ENCODE assay signal across 25 cellular contexts in the genomic region with DNA sequence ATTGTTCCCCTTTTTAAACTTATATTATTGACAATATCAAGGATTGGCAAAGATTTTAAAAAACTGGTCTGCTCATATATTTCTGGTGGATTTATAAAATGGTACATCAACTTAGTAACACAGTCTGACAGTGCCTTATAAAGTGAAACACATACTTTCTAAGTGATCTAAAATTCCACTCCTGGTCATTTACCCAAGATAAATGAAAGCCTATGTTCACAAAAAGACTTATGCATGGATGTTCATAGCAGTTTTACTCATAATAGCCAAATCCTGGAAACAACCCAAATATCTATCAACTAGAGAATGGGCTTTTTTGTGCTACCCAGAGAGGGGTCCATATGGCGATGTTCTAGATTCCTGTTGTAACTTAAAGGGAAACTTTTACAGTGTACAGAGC.
A peak's percentile ranks its signal among the peaks of the same experiment; 100 is the strongest.
DNase-seq lines count a peak whose midpoint lies in the region; ATAC-seq, FAIRE-seq and TF ChIP-seq lines count a peak whose summit lies in the region.
"Had no signal": no experiment of that assay in that cellular context is flagged by ENCODE, and none has a peak within 500 bp of the region (broad histone marks: within the 10 kb centered on the region; RNA-seq: fewer than 3 reads in every experiment).

No MANE protein-coding gene starts in this region.

- H3K9ac ChIP-seq in SK-N-SH, result no peak overlapping the region
- H3K9ac ChIP-seq in astrocyte (ENCODE audit: low read length), result no peak overlapping the region
- H3K9ac ChIP-seq: BLaER1 had no signal

- POLR2A ChIA-PET in SK-N-SH (lab: Yijun Ruan, JAX), result interaction anchor here (0.6 kb wide), 1 partner anchor 106 kb away, joined by 3 read pairs; no protein-coding TSS in a partner anchor

- no peaks in the 10 kb centered on the region for H3K4me1 Mint-ChIP-seq in astrocyte (ENCODE audit: low read depth, unreplicated experiment)
- H3K4me1 Mint-ChIP-seq: CD14-positive monocyte; CD4-positive, alpha-beta memory T cell; CD4-positive, CD25-positive, alpha-beta regulatory T cell; CD8-positive, alpha-beta memory T cell had no signal

- H3K4me3 ChIP-seq in SK-N-SH (ENCODE audit: low read depth in 2 of 2, low read length in 1 of 2), result no peak overlapping the region
- no peak overlapping the region for H3K4me3 ChIP-seq in astrocyte (ENCODE audit: insufficient read depth, low read depth, low read length)
- H3K4me3 ChIP-seq in osteoblast (ENCODE audit: insufficient read depth, low read length), result no peak overlapping the region
- H3K4me3 ChIP-seq: A549, BLaER1, GM12878 had no signal

- H4K20me1 ChIP-seq in SK-N-SH (ENCODE audit: insufficient read depth), result no peaks in the 10 kb centered on the region
- H4K20me1 ChIP-seq in astrocyte (ENCODE audit: insufficient read depth, low read length), result no peaks in the 10 kb centered on the region
- H4K20me1 ChIP-seq in osteoblast (ENCODE audit: insufficient read depth, low read length), result no peaks in the 10 kb centered on the region
- H4K20me1 ChIP-seq: BLaER1 had no signal

- WGBS in SK-N-SH (ENCODE audit: low lambda C conversion rate), result 17% methylated on average over 1 of the region's 1 CpG

- H3K4me3 Mint-ChIP-seq in astrocyte (ENCODE audit: unreplicated experiment), result no peak overlapping the region
- H3K4me3 Mint-ChIP-seq: CD14-positive monocyte; CD4-positive, alpha-beta memory T cell; CD4-positive, CD25-positive, alpha-beta regulatory T cell; CD8-positive, alpha-beta memory T cell had no signal

- H3K9me3 ChIP-seq in SK-N-SH, result no peaks in the 10 kb centered on the region
- H3K9me3 ChIP-seq in astrocyte (ENCODE audit: insufficient read depth, low read depth, low read length), result no peaks in the 10 kb centered on the region
- no peaks in the 10 kb centered on the region for H3K9me3 ChIP-seq in osteoblast (ENCODE audit: low read depth, low read length)
- H3K9me3 ChIP-seq: A549, BE2C, BLaER1 had no signal

- H3K27me3 Mint-ChIP-seq in astrocyte (ENCODE audit: low read depth, unreplicated experiment), result no peaks in the 10 kb centered on the region
- H3K27me3 Mint-ChIP-seq: CD4-positive, alpha-beta memory T cell; CD4-positive, CD25-positive, alpha-beta regulatory T cell; CD8-positive, alpha-beta memory T cell had no signal

- CTCF ChIA-PET in SK-N-SH (lab: Yijun Ruan, JAX), result no interaction called here

- no peak overlapping the region for H3K4me2 ChIP-seq in SK-N-SH
- no peak overlapping the region for H3K4me2 ChIP-seq in astrocyte (ENCODE audit: low read length)
- no peak overlapping the region for H3K4me2 ChIP-seq in osteoblast (ENCODE audit: insufficient read depth, low read length)
- H3K4me2 ChIP-seq: A549, BLaER1 had no signal

- no peaks in the 10 kb centered on the region for H3K9me2 ChIP-seq in SK-N-SH

- H3K27ac ChIP-seq in SK-N-SH (ENCODE audit: low read depth in 2 of 2, low read length in 1 of 2) (peak overlapping the region in 1 of 2 experiments; percentile 22; a peak in 1 of 4 replicates), astrocyte (ENCODE audit: low read depth, low read length) (no peak overlapping the region), osteoblast (ENCODE audit: low read depth, low read length) (peak overlapping the region; percentile 1)
- H3K27ac ChIP-seq: 22Rv1, A549, BLaER1 had no signal

- DNase-seq in SK-N-SH (no peak), astrocyte (ENCODE audit: low read depth) (peak; percentile 71), osteoblast (ENCODE audit: insufficient read length, low spot score, missing footprints) (no peak), medulla oblongata (ENCODE audit: extremely low spot score) (no peak), ACHN (no peak)
- DNase-seq: BE2C; C1 segment of cervical spinal cord; CD4-positive, alpha-beta memory T cell; CD4-positive, CD25-positive, alpha-beta regulatory T cell; CD8-positive, alpha-beta memory T cell; COR-L47; DMS 273 treated with DMSO at 0.1 percent for 48 hours; DMS153; DMS53; DMS79; DND-41; GDM1 had no signal

- in situ Hi-C loops in ACHN (cut with HindIII; ENCODE audit: low pct_ligation_motif_present, low pct_unique_long_range_greater_than_20kb, low sequenced_read_pairs), result no loop called here

- TF ChIP-seq EP300 in SK-N-SH (IDR thresholded peaks at IDR 0.05; ENCODE audit: borderline replicate concordance in 1 of 2, low read depth in 1 of 2, low read length in 1 of 2), result no peak

- no peak overlapping the region for H2AFZ ChIP-seq in SK-N-SH (ENCODE audit: low read depth)
- H2AFZ ChIP-seq in astrocyte (ENCODE audit: low read depth, low read length), result no peak overlapping the region
- no peak overlapping the region for H2AFZ ChIP-seq in osteoblast (ENCODE audit: low read length)

- H3F3A ChIP-seq in SK-N-SH (replicated peaks; ENCODE audit: insufficient read depth), result no peaks in the 10 kb centered on the region

- H3K79me2 ChIP-seq in SK-N-SH (ENCODE audit: insufficient read depth) (no peaks in the 10 kb centered on the region), astrocyte (ENCODE audit: insufficient read depth, low read length) (no peaks in the 10 kb centered on the region), osteoblast (ENCODE audit: insufficient read depth, low read length) (no peaks in the 10 kb centered on the region)

- TF ChIP-seq RAD21 in SK-N-SH (IDR thresholded peaks at IDR 0.05; ENCODE audit: low read length), result no peak

- no peak for FAIRE-seq in astrocyte (lab: Jason Lieb, UNC)
- FAIRE-seq: A549, GM12878, GM12892, GM18507 had no signal

- H3K9me3 Mint-ChIP-seq in astrocyte (ENCODE audit: unreplicated experiment), result no peaks in the 10 kb centered on the region

- peak; percentile 31; the same call in 2 of the 3 replicates for ATAC-seq in SK-N-SH treated with all-trans-retinoic acid at 6 μM for 48 hours
- ATAC-seq: A549, GM12878 had no signal

- TF ChIP-seq CTCF in SK-N-SH (IDR thresholded peaks at IDR 0.05) (no peak), astrocyte (IDR thresholded peaks at IDR 0.05; ENCODE audit: insufficient read depth, low read depth, low read length) (no peak), osteoblast (IDR thresholded peaks at IDR 0.05; ENCODE audit: extremely low read depth, low read depth, low read length) (no peak)

- H3K4me1 ChIP-seq in SK-N-SH (ENCODE audit: control insufficient read depth in 1 of 2, insufficient read depth in 2 of 2, low read depth in 1 of 2, low read length in 1 of 2) (no peaks in the 10 kb centered on the region), astrocyte (ENCODE audit: insufficient read depth, low read length) (no peaks in the 10 kb centered on the region), osteoblast (ENCODE audit: insufficient read depth, low read length) (peaks cover 9% of the 10 kb centered on the region)
- H3K4me1 ChIP-seq: A549, BE2C, BLaER1 had no signal

- no peaks in the 10 kb centered on the region for H3K36me3 Mint-ChIP-seq in astrocyte (ENCODE audit: low read depth, unreplicated experiment)
- H3K36me3 Mint-ChIP-seq: CD14-positive monocyte; CD4-positive, alpha-beta memory T cell; CD4-positive, CD25-positive, alpha-beta regulatory T cell; CD8-positive, alpha-beta memory T cell had no signal

- H3K27ac Mint-ChIP-seq in astrocyte (ENCODE audit: unreplicated experiment), result no peak overlapping the region
- H3K27ac Mint-ChIP-seq: CD14-positive monocyte; CD4-positive, alpha-beta memory T cell; CD4-positive, CD25-positive, alpha-beta regulatory T cell; CD8-positive, alpha-beta memory T cell had no signal

- H3K36me3 ChIP-seq in SK-N-SH (replicated peaks in 1 of 2; ENCODE audit: control insufficient read depth in 1 of 2, insufficient read depth in 2 of 2, low read length in 1 of 2), result no peaks in the 10 kb centered on the region
- no peaks in the 10 kb centered on the region for H3K36me3 ChIP-seq in astrocyte (ENCODE audit: insufficient read depth, low read length)
- H3K36me3 ChIP-seq in osteoblast (ENCODE audit: insufficient read depth, low read length), result no peaks in the 10 kb centered on the region
- H3K36me3 ChIP-seq: BE2C, BLaER1 had no signal

- H3K27me3 ChIP-seq in SK-N-SH (ENCODE audit: insufficient read depth), result no peaks in the 10 kb centered on the region
- H3K27me3 ChIP-seq in astrocyte (ENCODE audit: insufficient read depth, low read length), result no peaks in the 10 kb centered on the region
- H3K27me3 ChIP-seq in osteoblast (ENCODE audit: insufficient read depth, low read length), result no peaks in the 10 kb centered on the region
- H3K27me3 ChIP-seq: BE2C, BLaER1 had no signal

TF ChIP-seq in SK-N-SH treated with all-trans-retinoic acid at 6 μM for 48 hours, 23 proteins besides CTCF, POLR2A, EP300 and RAD21:
- no peak for TF ChIP-seq ESRRG (CRISPR knock-in tag; IDR thresholded peaks at IDR 0.05)
- TF ChIP-seq ZNF565 (CRISPR knock-in tag; conservative IDR thresholded peaks at IDR 0.05; ENCODE audit: low read depth), result no peak
- no peak for TF ChIP-seq ISL1 (CRISPR knock-in tag; IDR thresholded peaks at IDR 0.05)

TF ChIP-seq in SK-N-SH, 30 proteins besides CTCF, POLR2A, EP300 and RAD21 (continues in another document):
- no peak for TF ChIP-seq POLR2AphosphoS5 (IDR thresholded peaks at IDR 0.05; ENCODE audit: low read depth, low read length)
- no peak for TF ChIP-seq FOXJ3 (CRISPR knock-in tag; IDR thresholded peaks at IDR 0.05)
- TF ChIP-seq, protein P1, sequence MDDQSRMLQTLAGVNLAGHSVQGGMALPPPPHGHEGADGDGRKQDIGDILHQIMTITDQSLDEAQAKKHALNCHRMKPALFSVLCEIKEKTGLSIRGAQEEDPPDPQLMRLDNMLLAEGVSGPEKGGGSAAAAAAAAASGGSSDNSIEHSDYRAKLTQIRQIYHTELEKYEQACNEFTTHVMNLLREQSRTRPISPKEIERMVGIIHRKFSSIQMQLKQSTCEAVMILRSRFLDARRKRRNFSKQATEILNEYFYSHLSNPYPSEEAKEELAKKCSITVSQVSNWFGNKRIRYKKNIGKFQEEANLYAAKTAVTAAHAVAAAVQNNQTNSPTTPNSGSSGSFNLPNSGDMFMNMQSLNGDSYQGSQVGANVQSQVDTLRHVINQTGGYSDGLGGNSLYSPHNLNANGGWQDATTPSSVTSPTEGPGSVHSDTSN (IDR thresholded peaks at IDR 0.05), result no peak
- TF ChIP-seq TEAD4 (IDR thresholded peaks at IDR 0.05; ENCODE audit: borderline replicate concordance, insufficient read depth), result no peak
- TF ChIP-seq, protein P2, sequence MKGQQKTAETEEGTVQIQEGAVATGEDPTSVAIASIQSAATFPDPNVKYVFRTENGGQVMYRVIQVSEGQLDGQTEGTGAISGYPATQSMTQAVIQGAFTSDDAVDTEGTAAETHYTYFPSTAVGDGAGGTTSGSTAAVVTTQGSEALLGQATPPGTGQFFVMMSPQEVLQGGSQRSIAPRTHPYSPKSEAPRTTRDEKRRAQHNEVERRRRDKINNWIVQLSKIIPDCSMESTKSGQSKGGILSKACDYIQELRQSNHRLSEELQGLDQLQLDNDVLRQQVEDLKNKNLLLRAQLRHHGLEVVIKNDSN (IDR thresholded peaks at IDR 0.05; ENCODE audit: borderline replicate concordance, low read depth), result no peak
- TF ChIP-seq ELF1 (IDR thresholded peaks at IDR 0.05), result no peak
- no peak for TF ChIP-seq YY1 (IDR thresholded peaks at IDR 0.05; ENCODE audit: low read depth)
- no peak for TF ChIP-seq TAF1 (IDR thresholded peaks at IDR 0.05; ENCODE audit: borderline replicate concordance, low read depth, low read length)
- no peak for TF ChIP-seq EZH2phosphoT487 (IDR thresholded peaks at IDR 0.05; ENCODE audit: borderline replicate concordance, low read depth)
- TF ChIP-seq SIN3A (IDR thresholded peaks at IDR 0.05; ENCODE audit: borderline replicate concordance, low read depth, low read length), result no peak
- TF ChIP-seq RCOR1 (IDR thresholded peaks at IDR 0.05; ENCODE audit: low read length), result no peak
